23 cellular contexts compared by ENCODE assay signal in genomic region chrX:21934414-21934813, GRCh38.
"Had no signal": no experiment of that assay in that cellular context is flagged by ENCODE, and none has a peak within 500 bp of the region (broad histone marks: within the 10 kb centered on the region; RNA-seq: fewer than 3 reads in every experiment).

No MANE protein-coding gene starts in this region.

- H3K36me3 ChIP-seq: adrenal gland, neural progenitor cell, thyroid gland, WERI-Rb-1 had no signal

- H3K27me3 ChIP-seq: adrenal gland, neural progenitor cell, thyroid gland had no signal

- H3K4me3 Mint-ChIP-seq: activated T-helper 1 cell treated with anti-CD3 and anti-CD28 coated beads, Interleukin-12 subunit alpha, Interleukin-12 subunit beta, Interleukin-2, Interleukin-4 antibody, amounts not matched to agents 30 ng/mL and 10 ng/mL and 1 ng/mL, durations not matched to agents 14 hours and 24 hours and 36 hours; dendritic cell treated with granulocyte-macrophage colony-stimulating factor and Interleukin-4, amounts not matched to agents 40 ng/mL and 50 ng/mL, for 4 days; naive B cell; neural progenitor cell; T-helper 1 cell treated with Interleukin-12 subunit alpha and Interleukin-12 subunit beta and Interleukin-4 antibody, amounts not matched to agents 30 μg/mL and 1 μg/mL, for 36 hours had no signal

- DNase-seq: activated CD4-positive, alpha-beta T cell treated with anti-CD3 and anti-CD28 coated beads for 1 hour; activated CD4-positive, alpha-beta T cell treated with anti-CD3 and anti-CD28 coated beads, Interleukin-2, amount 50 U/mL, for 48 hours; activated gamma-delta T cell treated with Interleukin-2 at 50 U/mL for 16 hours; activated T-cell treated with anti-CD3 and anti-CD28 coated beads for 4 hours; adrenal gland; effector CD8-positive, alpha-beta T cell; foreskin fibroblast; hypothalamus; islet precursor cell; mucosa of descending colon; naive B cell; right cardiac atrium; stimulated activated CD4-positive, alpha-beta T cell treated with anti-CD3 and anti-CD28 coated beads, Interleukin-2, amount 100 ng/mL, for 24 hours; stimulated activated naive CD4-positive, alpha-beta T cell treated with Interleukin-2 at 50 U/mL for 16 hours; thyroid gland; WERI-Rb-1 had no signal

- H3K4me3 ChIP-seq: adrenal gland, mucosa of descending colon, neural progenitor cell, thyroid gland had no signal

- H3K27me3 Mint-ChIP-seq: dendritic cell treated with granulocyte-macrophage colony-stimulating factor and Interleukin-4, amounts not matched to agents 40 ng/mL and 50 ng/mL, for 4 days; naive B cell; progenitor cell of endocrine pancreas had no signal

- ATAC-seq: activated naive CD4-positive, alpha-beta T cell treated with anti-CD3 and anti-CD28 coated beads, Interleukin-2, amount 50 U/mL, for 72 hours; left lobe of liver; mucosa of descending colon; right cardiac atrium had no signal

- H3K9me3 ChIP-seq: adrenal gland, mucosa of descending colon, thyroid gland had no signal

- H3K27ac Mint-ChIP-seq: activated naive CD4-positive, alpha-beta T cell treated with anti-CD3 and anti-CD28 coated beads, Interleukin-2, amount 50 U/mL, for 72 hours; activated T-helper 1 cell treated with anti-CD3 and anti-CD28 coated beads, Interleukin-12 subunit alpha, Interleukin-12 subunit beta, Interleukin-2, Interleukin-4 antibody, amounts not matched to agents 30 ng/mL and 10 ng/mL and 1 ng/mL, durations not matched to agents 14 hours and 24 hours and 36 hours; dendritic cell treated with granulocyte-macrophage colony-stimulating factor and Interleukin-4, amounts not matched to agents 40 ng/mL and 50 ng/mL, for 4 days; naive B cell; neural progenitor cell; progenitor cell of endocrine pancreas; T-helper 1 cell treated with Interleukin-12 subunit alpha and Interleukin-12 subunit beta and Interleukin-4 antibody, amounts not matched to agents 30 μg/mL and 1 μg/mL, for 36 hours had no signal

- H2AFZ ChIP-seq: neural progenitor cell had no signal

- H3K9ac ChIP-seq: neural progenitor cell had no signal

- H3K4me1 ChIP-seq: adrenal gland, neural progenitor cell, thyroid gland had no signal

- H3K4me1 Mint-ChIP-seq: naive B cell had no signal

- H3K27ac ChIP-seq: neural progenitor cell, thyroid gland, WERI-Rb-1 had no signal

- H3K4me2 ChIP-seq: neural progenitor cell had no signal

- H3K36me3 Mint-ChIP-seq: neural progenitor cell had no signal

- H3K9me3 Mint-ChIP-seq: neural progenitor cell had no signal
